23 cellular contexts compared by ENCODE assay signal in genomic region chr12:122635471-122635870, GRCh38.
DNase-seq lines count a peak whose midpoint lies in the region; ATAC-seq and TF ChIP-seq lines count a peak whose summit lies in the region.
"Had no signal": no experiment of that assay in that cellular context is flagged by ENCODE, and none has a peak within 500 bp of the region (broad histone marks: within the 10 kb centered on the region; RNA-seq: fewer than 3 reads in every experiment).

No MANE protein-coding gene starts in this region.

- no peak overlapping the region for H3K4ac ChIP-seq in neuronal stem cell (ENCODE audit: low read length)

- peak overlapping the region; percentile 46 for H3K27ac Mint-ChIP-seq in activated CD4-positive, alpha-beta T cell treated with anti-CD3 and anti-CD28 coated beads, Interleukin-2, amount 10 ng/mL, durations not matched to agents 24 days and 14 days
- H3K27ac Mint-ChIP-seq in activated CD4-positive, alpha-beta T cell treated with anti-CD3 and anti-CD28 coated beads, Interleukin-2, amount 10 ng/mL, durations not matched to agents 7 days and 5 days: no peak overlapping the region
- peak overlapping the region; percentile 9; the same call in 1 of the 2 replicates for H3K27ac Mint-ChIP-seq in WTC11
- H3K27ac Mint-ChIP-seq: CD4-positive, CD25-positive, alpha-beta regulatory T cell had no signal

- DNase-seq in activated CD4-positive, alpha-beta T cell treated with anti-CD3 and anti-CD28 coated beads, Interleukin-2, amount 10 ng/mL, durations not matched to agents 24 days and 14 days: no peak
- DNase-seq in activated CD4-positive, alpha-beta T cell treated with anti-CD3 and anti-CD28 coated beads, Interleukin-2, amount 10 ng/mL, durations not matched to agents 7 days and 5 days: no peak
- DNase-seq in WTC11 (ENCODE audit: low spot score): no peak
- DNase-seq in myocyte (ENCODE audit: low read depth): peak; percentile 18
- no peak for DNase-seq in neuronal stem cell (ENCODE audit: low spot score)
- no peak for DNase-seq in left ventricle myocardium inferior
- no peak for DNase-seq in NCI-H128 (lab: John Stamatoyannopoulos, UW; ENCODE audit: unreplicated experiment)
- DNase-seq: CD4-positive, CD25-positive, alpha-beta regulatory T cell; COR-L47; GDM1; MV-4-11; NCI-H1105; NCI-H146; NCI-H1930; NCI-H2107; NCI-H446; NCI-H524 treated with DMSO at 0.1 percent for 48 hours; NCI-H774; SIG-M5 had no signal

- H3K4me1 ChIP-seq in neuronal stem cell (ENCODE audit: control insufficient read depth in 2 of 2, insufficient read depth in 1 of 2, low read depth in 1 of 2, low read length in 2 of 2) (no peaks in the 10 kb centered on the region), left ventricle myocardium inferior (no peaks in the 10 kb centered on the region)

- no peak overlapping the region for H3K4me3 Mint-ChIP-seq in activated CD4-positive, alpha-beta T cell treated with anti-CD3 and anti-CD28 coated beads, Interleukin-2, amount 10 ng/mL, durations not matched to agents 24 days and 14 days
- H3K4me3 Mint-ChIP-seq in activated CD4-positive, alpha-beta T cell treated with anti-CD3 and anti-CD28 coated beads, Interleukin-2, amount 10 ng/mL, durations not matched to agents 7 days and 5 days: no peak overlapping the region
- no peak overlapping the region for H3K4me3 Mint-ChIP-seq in WTC11
- H3K4me3 Mint-ChIP-seq: CD4-positive, CD25-positive, alpha-beta regulatory T cell had no signal

- POLR2A ChIA-PET in activated CD4-positive, alpha-beta T cell treated with anti-CD3 and anti-CD28 coated beads, Interleukin-2, amount 10 ng/mL, durations not matched to agents 7 days and 5 days (lab: Charles Lee): no interaction called here
- POLR2A ChIA-PET in WTC11 (lab: Charles Lee): no interaction called here

- peaks cover 15 to 59% of the 10 kb centered on the region in 2 donors for H3K36me3 ChIP-seq in neuronal stem cell (replicated peaks in 1 of 2; ENCODE audit: control insufficient read depth in 2 of 2, insufficient read depth in 2 of 2, low read length in 2 of 2)
- H3K36me3 ChIP-seq in left ventricle myocardium inferior: no peaks in the 10 kb centered on the region

- no peak overlapping the region for H3K4me3 ChIP-seq in neuronal stem cell (ENCODE audit: low read length in 2 of 2)
- H3K4me3 ChIP-seq in left ventricle myocardium inferior: no peak overlapping the region
- H3K4me3 ChIP-seq: BLaER1, GM12878 had no signal

- no peaks in the 10 kb centered on the region for H3K27me3 Mint-ChIP-seq in activated CD4-positive, alpha-beta T cell treated with anti-CD3 and anti-CD28 coated beads, Interleukin-2, amount 10 ng/mL, durations not matched to agents 24 days and 14 days
- H3K27me3 Mint-ChIP-seq in activated CD4-positive, alpha-beta T cell treated with anti-CD3 and anti-CD28 coated beads, Interleukin-2, amount 10 ng/mL, durations not matched to agents 7 days and 5 days: no peaks in the 10 kb centered on the region
- no peaks in the 10 kb centered on the region for H3K27me3 Mint-ChIP-seq in WTC11 (ENCODE audit: low read depth)

- peaks cover 3% of the 10 kb centered on the region for H3K4me1 Mint-ChIP-seq in activated CD4-positive, alpha-beta T cell treated with anti-CD3 and anti-CD28 coated beads, Interleukin-2, amount 10 ng/mL, durations not matched to agents 24 days and 14 days
- H3K4me1 Mint-ChIP-seq in activated CD4-positive, alpha-beta T cell treated with anti-CD3 and anti-CD28 coated beads, Interleukin-2, amount 10 ng/mL, durations not matched to agents 7 days and 5 days: no peaks in the 10 kb centered on the region
- peaks cover 3% of the 10 kb centered on the region; the same call in 1 of the 2 replicates for H3K4me1 Mint-ChIP-seq in WTC11

- no peak overlapping the region for H2AFZ ChIP-seq in neuronal stem cell (ENCODE audit: low read length)

- no peak overlapping the region for H3K23ac ChIP-seq in neuronal stem cell (ENCODE audit: low read depth, low read length, poor library complexity)

- no peaks in the 10 kb centered on the region for H3K9me3 Mint-ChIP-seq in activated CD4-positive, alpha-beta T cell treated with anti-CD3 and anti-CD28 coated beads, Interleukin-2, amount 10 ng/mL, durations not matched to agents 24 days and 14 days
- H3K9me3 Mint-ChIP-seq in activated CD4-positive, alpha-beta T cell treated with anti-CD3 and anti-CD28 coated beads, Interleukin-2, amount 10 ng/mL, durations not matched to agents 7 days and 5 days: no peaks in the 10 kb centered on the region
- H3K9me3 Mint-ChIP-seq in WTC11: no peaks in the 10 kb centered on the region
- H3K9me3 Mint-ChIP-seq: CD4-positive, CD25-positive, alpha-beta regulatory T cell had no signal

- intact Hi-C loops in activated CD4-positive, alpha-beta T cell treated with anti-CD3 and anti-CD28 coated beads, Interleukin-2, amount 10 ng/mL, durations not matched to agents 24 days and 14 days (cut with micrococcal nuclease): no loop called here
- intact Hi-C loops in left ventricle myocardium inferior (cut with micrococcal nuclease): no loop called here

- H3K79me1 ChIP-seq in neuronal stem cell (ENCODE audit: low read depth, low read length): no peaks in the 10 kb centered on the region

- H4K91ac ChIP-seq in neuronal stem cell (ENCODE audit: low read depth, low read length, poor library complexity): no peak overlapping the region

- H3K18ac ChIP-seq in neuronal stem cell (ENCODE audit: low read length): no peak overlapping the region

- ATAC-seq in WTC11 (no peak), GM18909 (IDR thresholded peaks at IDR 0.05; ENCODE audit: poor library complexity, unreplicated experiment) (no peak)
- ATAC-seq: GM12878, SK-N-SH treated with all-trans-retinoic acid at 6 μM for 48 hours had no signal

- CTCF ChIA-PET in activated CD4-positive, alpha-beta T cell treated with anti-CD3 and anti-CD28 coated beads, Interleukin-2, amount 10 ng/mL, durations not matched to agents 7 days and 5 days (lab: Charles Lee): no interaction called here
- CTCF ChIA-PET in WTC11 (lab: Charles Lee): no interaction called here

- no peaks in the 10 kb centered on the region for H3K27me3 ChIP-seq in neuronal stem cell (ENCODE audit: control insufficient read depth in 3 of 3, insufficient read depth in 3 of 3, low read depth in 1 of 3, low read length in 3 of 3)
- no peaks in the 10 kb centered on the region for H3K27me3 ChIP-seq in left ventricle myocardium inferior (ENCODE audit: low read depth)
- H3K27me3 ChIP-seq: BLaER1 had no signal

- H2AK5ac ChIP-seq in neuronal stem cell (ENCODE audit: low read depth, low read length): no peak overlapping the region

- TF ChIP-seq CTCF in WTC11 (IDR thresholded peaks at IDR 0.05) (no peak), left ventricle myocardium inferior (IDR thresholded peaks at IDR 0.05; ENCODE audit: borderline replicate concordance) (no peak)

- H3K9ac ChIP-seq in neuronal stem cell (ENCODE audit: low read depth, low read length, poor library complexity): no peak overlapping the region
- H3K9ac ChIP-seq: BLaER1 had no signal

- H4K8ac ChIP-seq in neuronal stem cell (ENCODE audit: low read depth, low read length): no peak overlapping the region

- no peak overlapping the region for H2BK12ac ChIP-seq in neuronal stem cell (ENCODE audit: low read length)

- no peak overlapping the region for H3K14ac ChIP-seq in neuronal stem cell (ENCODE audit: low read length)

- no peak overlapping the region for H2BK15ac ChIP-seq in neuronal stem cell (ENCODE audit: low read length)

- peaks cover 15% of the 10 kb centered on the region for H3K36me3 Mint-ChIP-seq in activated CD4-positive, alpha-beta T cell treated with anti-CD3 and anti-CD28 coated beads, Interleukin-2, amount 10 ng/mL, durations not matched to agents 24 days and 14 days (ENCODE audit: low read depth)
- H3K36me3 Mint-ChIP-seq in activated CD4-positive, alpha-beta T cell treated with anti-CD3 and anti-CD28 coated beads, Interleukin-2, amount 10 ng/mL, durations not matched to agents 7 days and 5 days (ENCODE audit: low read depth): peaks cover 16% of the 10 kb centered on the region
- H3K36me3 Mint-ChIP-seq in WTC11: peaks cover under 1% of the 10 kb centered on the region; the same call in 1 of the 2 replicates
- H3K36me3 Mint-ChIP-seq: CD4-positive, CD25-positive, alpha-beta regulatory T cell had no signal

- no peak overlapping the region for H2BK120ac ChIP-seq in neuronal stem cell (ENCODE audit: low read depth, low read length)

- H3K9me3 ChIP-seq in neuronal stem cell (replicated peaks in 1 of 2; ENCODE audit: control insufficient read depth in 2 of 2, insufficient read depth in 1 of 2, low read depth in 1 of 2, low read length in 2 of 2): no peaks in the 10 kb centered on the region
- H3K9me3 ChIP-seq in left ventricle myocardium inferior (replicated peaks): no peaks in the 10 kb centered on the region
- H3K9me3 ChIP-seq: BLaER1 had no signal

- H3K27ac ChIP-seq in neuronal stem cell (replicated peaks; ENCODE audit: low read length) (no peak overlapping the region), left ventricle myocardium inferior (replicated peaks) (no peak overlapping the region)
- H3K27ac ChIP-seq: BLaER1 had no signal

- H2BK5ac ChIP-seq in neuronal stem cell (ENCODE audit: low read length): no peak overlapping the region

- no CpG with 5 or more reads among the region's 5 CpGs for whole genome bisulfite sequencing in neuronal stem cell (ENCODE audit: extremely low coverage in 2 of 2, insufficient read length in 2 of 2, insufficient replicate concordance in 1 of 2), 2 donors

- no peak overlapping the region for H3K4me2 ChIP-seq in neuronal stem cell (ENCODE audit: insufficient read depth, low read length, poor library complexity, severe bottlenecking)
- H3K4me2 ChIP-seq: BLaER1 had no signal

TF ChIP-seq in WTC11, 78 proteins besides CTCF, POLR2A, EP300 and RAD21 (continues in another document):
- TF ChIP-seq HMGXB4 (CRISPR knock-in tag; IDR thresholded peaks at IDR 0.05): no peak
